1 cellular context compared by ENCODE assay signal in the genomic region with DNA sequence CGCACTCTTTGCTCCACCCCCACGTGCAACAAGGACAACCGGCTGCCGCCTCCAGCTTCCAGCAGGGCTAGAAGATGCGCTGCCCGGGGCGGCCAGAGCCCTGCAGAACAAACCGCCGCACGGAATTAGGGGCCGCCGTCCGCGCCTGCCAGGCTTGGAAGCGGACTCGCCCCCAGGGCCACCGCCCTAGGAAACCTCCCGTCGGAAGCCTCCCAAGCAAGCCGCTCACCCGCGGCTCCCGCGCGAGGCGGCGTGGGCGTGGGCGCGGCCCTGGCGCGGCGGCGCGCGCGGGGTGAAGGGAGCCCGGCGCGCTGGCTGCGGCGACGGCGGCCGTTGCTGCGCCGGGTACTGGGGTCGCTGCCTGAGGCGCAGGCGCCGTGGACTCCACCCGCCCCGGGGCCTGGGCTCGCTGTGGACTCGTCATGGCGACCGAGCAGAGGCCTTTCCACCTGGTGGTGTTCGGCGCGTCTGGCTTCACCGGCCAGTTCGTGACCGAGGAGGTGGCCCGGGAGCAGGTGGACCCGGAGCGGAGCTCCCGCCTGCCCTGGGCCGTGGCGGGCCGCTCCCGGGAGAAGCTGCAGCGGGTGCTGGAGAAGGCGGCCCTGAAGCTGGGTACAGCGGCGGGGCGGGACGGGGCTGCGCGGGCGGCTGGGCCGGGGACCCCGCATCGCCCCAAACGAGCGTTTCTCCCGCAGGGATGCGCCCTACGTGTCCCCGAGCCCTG.
TF ChIP-seq lines count a peak whose summit lies in the region.

A gene with protein sequence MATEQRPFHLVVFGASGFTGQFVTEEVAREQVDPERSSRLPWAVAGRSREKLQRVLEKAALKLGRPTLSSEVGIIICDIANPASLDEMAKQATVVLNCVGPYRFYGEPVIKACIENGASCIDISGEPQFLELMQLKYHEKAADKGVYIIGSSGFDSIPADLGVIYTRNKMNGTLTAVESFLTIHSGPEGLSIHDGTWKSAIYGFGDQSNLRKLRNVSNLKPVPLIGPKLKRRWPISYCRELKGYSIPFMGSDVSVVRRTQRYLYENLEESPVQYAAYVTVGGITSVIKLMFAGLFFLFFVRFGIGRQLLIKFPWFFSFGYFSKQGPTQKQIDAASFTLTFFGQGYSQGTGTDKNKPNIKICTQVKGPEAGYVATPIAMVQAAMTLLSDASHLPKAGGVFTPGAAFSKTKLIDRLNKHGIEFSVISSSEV (plus strand): TSS at position 409 of the 724 bp plus-strand sequence. CDS start 14 bp downstream, at position 423.

TF ChIP-seq in HepG2, 621 proteins besides CTCF, POLR2A, EP300 and RAD21 (continued from another document and continues in another):
- TF ChIP-seq ZNF431 (CRISPR knock-in tag; IDR thresholded peaks at IDR 0.05; ENCODE audit: borderline replicate concordance, low read depth) (peak; percentile 55; the same call in 1 of the 2 replicates), CC2D1A (CRISPR knock-in tag; IDR thresholded peaks at IDR 0.05) (no peak), YY1 (IDR thresholded peaks at IDR 0.05; ENCODE audit: insufficient read depth, insufficient replicate concordance, low read depth, low read length) (peak; percentile 89), RFXAP (CRISPR knock-in tag; IDR thresholded peaks at IDR 0.05; ENCODE audit: borderline replicate concordance) (peak; percentile 23; the same call in 1 of the 2 replicates), LCORL (IDR thresholded peaks at IDR 0.05) (no peak), LCORL (CRISPR knock-in tag; IDR thresholded peaks at IDR 0.05) (peak; percentile 32; the same call in 1 of the 2 replicates), RELA (CRISPR knock-in tag; IDR thresholded peaks at IDR 0.05) (no peak), ZSCAN30 (CRISPR knock-in tag; IDR thresholded peaks at IDR 0.05) (no peak), FOXK1 (CRISPR knock-in tag; IDR thresholded peaks at IDR 0.05; ENCODE audit: borderline replicate concordance, low read depth) (peak; percentile 31; the same call in 1 of the 2 replicates), FOXA1 (IDR thresholded peaks at IDR 0.05) (no peak), FOXA1 (CRISPR knock-in tag; IDR thresholded peaks at IDR 0.05) (no peak), SP2 (CRISPR knock-in tag; IDR thresholded peaks at IDR 0.05) (no peak), THAP11 (CRISPR knock-in tag; IDR thresholded peaks at IDR 0.05) (peak; percentile 43; the same call in 1 of the 2 replicates), MEF2D (CRISPR knock-in tag; IDR thresholded peaks at IDR 0.05) (peak; percentile 47; the same call in 1 of the 2 replicates), JUND (CRISPR knock-in tag; IDR thresholded peaks at IDR 0.05) (no peak), ZNF777 (CRISPR knock-in tag; IDR thresholded peaks at IDR 0.05) (peak; percentile 84), KAT8 (CRISPR knock-in tag; IDR thresholded peaks at IDR 0.05) (peak; percentile 65), STAG1 (CRISPR knock-in tag; IDR thresholded peaks at IDR 0.05) (no peak; the same call in 1 of the 2 replicates), TCF7 (IDR thresholded peaks at IDR 0.05; ENCODE audit: low read depth) (no peak), CENPX (CRISPR knock-in tag; IDR thresholded peaks at IDR 0.05) (no peak), ZNF460 (CRISPR knock-in tag; IDR thresholded peaks at IDR 0.05; ENCODE audit: borderline replicate concordance) (no peak), SOX6 (IDR thresholded peaks at IDR 0.05) (no peak), SOX6 (CRISPR knock-in tag; IDR thresholded peaks at IDR 0.05) (peak; percentile 56), ZNF44 (CRISPR knock-in tag; IDR thresholded peaks at IDR 0.05) (peak; percentile 61; the same call in 1 of the 2 replicates), ONECUT2 (CRISPR knock-in tag; IDR thresholded peaks at IDR 0.05) (0 out of 2 replicates have a peak, but pooled peaks have one; percentile 36), DPF2 (CRISPR knock-in tag; IDR thresholded peaks at IDR 0.05; ENCODE audit: borderline replicate concordance, low read depth) (no peak), SPEN (CRISPR knock-in tag; IDR thresholded peaks at IDR 0.05; ENCODE audit: low read depth) (peak; percentile 55; the same call in 1 of the 2 replicates), ZFP90 (CRISPR knock-in tag; IDR thresholded peaks at IDR 0.05; ENCODE audit: borderline replicate concordance) (peak; percentile 62), MED13 (CRISPR knock-in tag; IDR thresholded peaks at IDR 0.05) (peak; percentile 41; the same call in 1 of the 2 replicates), ZNF567 (CRISPR knock-in tag; IDR thresholded peaks at IDR 0.05; ENCODE audit: borderline replicate concordance) (no peak), ZKSCAN5 (CRISPR knock-in tag; IDR thresholded peaks at IDR 0.05) (no peak), HOXA5 (CRISPR knock-in tag; IDR thresholded peaks at IDR 0.05) (peak; percentile 70; the same call in 1 of the 2 replicates), ZNF547 (CRISPR knock-in tag; IDR thresholded peaks at IDR 0.05) (peak; percentile 84; the same call in 1 of the 2 replicates), PITX1 (CRISPR knock-in tag; IDR thresholded peaks at IDR 0.05) (no peak), GTF3A (CRISPR knock-in tag; conservative IDR thresholded peaks at IDR 0.05) (no peak), HES4 (CRISPR knock-in tag; IDR thresholded peaks at IDR 0.05; ENCODE audit: borderline replicate concordance) (peak; percentile 15; the same call in 1 of the 2 replicates), RBAK (CRISPR knock-in tag; IDR thresholded peaks at IDR 0.05) (no peak)
- TF ChIP-seq, protein P1, sequence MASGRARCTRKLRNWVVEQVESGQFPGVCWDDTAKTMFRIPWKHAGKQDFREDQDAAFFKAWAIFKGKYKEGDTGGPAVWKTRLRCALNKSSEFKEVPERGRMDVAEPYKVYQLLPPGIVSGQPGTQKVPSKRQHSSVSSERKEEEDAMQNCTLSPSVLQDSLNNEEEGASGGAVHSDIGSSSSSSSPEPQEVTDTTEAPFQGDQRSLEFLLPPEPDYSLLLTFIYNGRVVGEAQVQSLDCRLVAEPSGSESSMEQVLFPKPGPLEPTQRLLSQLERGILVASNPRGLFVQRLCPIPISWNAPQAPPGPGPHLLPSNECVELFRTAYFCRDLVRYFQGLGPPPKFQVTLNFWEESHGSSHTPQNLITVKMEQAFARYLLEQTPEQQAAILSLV (CRISPR knock-in tag; IDR thresholded peaks at IDR 0.05; ENCODE audit: borderline replicate concordance) = no peak; the same call in 1 of the 2 replicates
- TF ChIP-seq, protein P2, sequence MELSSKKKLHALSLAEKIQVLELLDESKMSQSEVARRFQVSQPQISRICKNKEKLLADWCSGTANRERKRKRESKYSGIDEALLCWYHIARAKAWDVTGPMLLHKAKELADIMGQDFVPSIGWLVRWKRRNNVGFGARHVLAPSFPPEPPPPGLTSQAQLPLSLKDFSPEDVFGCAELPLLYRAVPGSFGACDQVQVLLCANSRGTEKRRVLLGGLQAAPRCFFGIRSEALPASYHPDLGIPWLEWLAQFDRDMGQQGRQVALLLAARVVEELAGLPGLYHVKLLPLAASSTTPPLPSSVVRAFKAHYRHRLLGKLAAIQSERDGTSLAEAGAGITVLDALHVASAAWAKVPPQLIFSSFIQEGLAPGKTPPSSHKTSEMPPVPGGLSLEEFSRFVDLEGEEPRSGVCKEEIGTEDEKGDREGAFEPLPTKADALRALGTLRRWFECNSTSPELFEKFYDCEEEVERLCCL (CRISPR knock-in tag; IDR thresholded peaks at IDR 0.05; ENCODE audit: borderline replicate concordance) = peak; percentile 89; the same call in 1 of the 2 replicates
- TF ChIP-seq, protein P3, sequence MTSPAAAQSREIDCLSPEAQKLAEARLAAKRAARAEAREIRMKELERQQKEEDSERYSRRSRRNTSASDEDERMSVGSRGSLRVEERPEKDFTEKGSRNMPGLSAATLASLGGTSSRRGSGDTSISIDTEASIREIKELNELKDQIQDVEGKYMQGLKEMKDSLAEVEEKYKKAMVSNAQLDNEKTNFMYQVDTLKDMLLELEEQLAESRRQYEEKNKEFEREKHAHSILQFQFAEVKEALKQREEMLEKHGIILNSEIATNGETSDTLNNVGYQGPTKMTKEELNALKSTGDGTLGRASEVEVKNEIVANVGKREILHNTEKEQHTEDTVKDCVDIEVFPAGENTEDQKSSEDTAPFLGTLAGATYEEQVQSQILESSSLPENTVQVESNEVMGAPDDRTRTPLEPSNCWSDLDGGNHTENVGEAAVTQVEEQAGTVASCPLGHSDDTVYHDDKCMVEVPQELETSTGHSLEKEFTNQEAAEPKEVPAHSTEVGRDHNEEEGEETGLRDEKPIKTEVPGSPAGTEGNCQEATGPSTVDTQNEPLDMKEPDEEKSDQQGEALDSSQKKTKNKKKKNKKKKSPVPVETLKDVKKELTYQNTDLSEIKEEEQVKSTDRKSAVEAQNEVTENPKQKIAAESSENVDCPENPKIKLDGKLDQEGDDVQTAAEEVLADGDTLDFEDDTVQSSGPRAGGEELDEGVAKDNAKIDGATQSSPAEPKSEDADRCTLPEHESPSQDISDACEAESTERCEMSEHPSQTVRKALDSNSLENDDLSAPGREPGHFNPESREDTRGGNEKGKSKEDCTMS (CRISPR knock-in tag; conservative IDR thresholded peaks at IDR 0.05) = no peak
- TF ChIP-seq, protein P4, sequence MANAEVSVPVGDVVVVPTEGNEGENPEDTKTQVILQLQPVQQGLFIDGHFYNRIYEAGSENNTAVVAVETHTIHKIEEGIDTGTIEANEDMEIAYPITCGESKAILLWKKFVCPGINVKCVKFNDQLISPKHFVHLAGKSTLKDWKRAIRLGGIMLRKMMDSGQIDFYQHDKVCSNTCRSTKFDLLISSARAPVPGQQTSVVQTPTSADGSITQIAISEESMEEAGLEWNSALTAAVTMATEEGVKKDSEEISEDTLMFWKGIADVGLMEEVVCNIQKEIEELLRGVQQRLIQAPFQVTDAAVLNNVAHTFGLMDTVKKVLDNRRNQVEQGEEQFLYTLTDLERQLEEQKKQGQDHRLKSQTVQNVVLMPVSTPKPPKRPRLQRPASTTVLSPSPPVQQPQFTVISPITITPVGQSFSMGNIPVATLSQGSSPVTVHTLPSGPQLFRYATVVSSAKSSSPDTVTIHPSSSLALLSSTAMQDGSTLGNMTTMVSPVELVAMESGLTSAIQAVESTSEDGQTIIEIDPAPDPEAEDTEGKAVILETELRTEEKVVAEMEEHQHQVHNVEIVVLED (CRISPR knock-in tag; IDR thresholded peaks at IDR 0.05; ENCODE audit: borderline replicate concordance) = peak; percentile 32; the same call in 1 of the 2 replicates
- TF ChIP-seq, protein P5, sequence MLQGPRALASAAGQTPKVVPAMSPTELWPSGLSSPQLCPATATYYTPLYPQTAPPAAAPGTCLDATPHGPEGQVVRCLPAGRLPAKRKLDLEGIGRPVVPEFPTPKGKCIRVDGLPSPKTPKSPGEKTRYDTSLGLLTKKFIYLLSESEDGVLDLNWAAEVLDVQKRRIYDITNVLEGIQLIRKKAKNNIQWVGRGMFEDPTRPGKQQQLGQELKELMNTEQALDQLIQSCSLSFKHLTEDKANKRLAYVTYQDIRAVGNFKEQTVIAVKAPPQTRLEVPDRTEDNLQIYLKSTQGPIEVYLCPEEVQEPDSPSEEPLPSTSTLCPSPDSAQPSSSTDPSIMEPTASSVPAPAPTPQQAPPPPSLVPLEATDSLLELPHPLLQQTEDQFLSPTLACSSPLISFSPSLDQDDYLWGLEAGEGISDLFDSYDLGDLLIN (CRISPR knock-in tag; IDR thresholded peaks at IDR 0.05; ENCODE audit: borderline replicate concordance) = peak; percentile 53; the same call in 1 of the 2 replicates
- TF ChIP-seq, protein P6, sequence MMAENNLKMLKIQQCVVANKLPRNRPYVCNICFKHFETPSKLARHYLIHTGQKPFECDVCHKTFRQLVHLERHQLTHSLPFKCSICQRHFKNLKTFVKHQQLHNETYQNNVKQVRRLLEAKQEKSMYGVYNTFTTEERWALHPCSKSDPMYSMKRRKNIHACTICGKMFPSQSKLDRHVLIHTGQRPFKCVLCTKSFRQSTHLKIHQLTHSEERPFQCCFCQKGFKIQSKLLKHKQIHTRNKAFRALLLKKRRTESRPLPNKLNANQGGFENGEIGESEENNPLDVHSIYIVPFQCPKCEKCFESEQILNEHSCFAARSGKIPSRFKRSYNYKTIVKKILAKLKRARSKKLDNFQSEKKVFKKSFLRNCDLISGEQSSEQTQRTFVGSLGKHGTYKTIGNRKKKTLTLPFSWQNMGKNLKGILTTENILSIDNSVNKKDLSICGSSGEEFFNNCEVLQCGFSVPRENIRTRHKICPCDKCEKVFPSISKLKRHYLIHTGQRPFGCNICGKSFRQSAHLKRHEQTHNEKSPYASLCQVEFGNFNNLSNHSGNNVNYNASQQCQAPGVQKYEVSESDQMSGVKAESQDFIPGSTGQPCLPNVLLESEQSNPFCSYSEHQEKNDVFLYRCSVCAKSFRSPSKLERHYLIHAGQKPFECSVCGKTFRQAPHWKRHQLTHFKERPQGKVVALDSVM (CRISPR knock-in tag; IDR thresholded peaks at IDR 0.05) = peak; percentile 50; the same call in 1 of the 2 replicates
- TF ChIP-seq, protein P7, sequence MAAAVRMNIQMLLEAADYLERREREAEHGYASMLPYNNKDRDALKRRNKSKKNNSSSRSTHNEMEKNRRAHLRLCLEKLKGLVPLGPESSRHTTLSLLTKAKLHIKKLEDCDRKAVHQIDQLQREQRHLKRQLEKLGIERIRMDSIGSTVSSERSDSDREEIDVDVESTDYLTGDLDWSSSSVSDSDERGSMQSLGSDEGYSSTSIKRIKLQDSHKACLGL (CRISPR knock-in tag; IDR thresholded peaks at IDR 0.05) = peak; percentile 83
- TF ChIP-seq, protein P8, sequence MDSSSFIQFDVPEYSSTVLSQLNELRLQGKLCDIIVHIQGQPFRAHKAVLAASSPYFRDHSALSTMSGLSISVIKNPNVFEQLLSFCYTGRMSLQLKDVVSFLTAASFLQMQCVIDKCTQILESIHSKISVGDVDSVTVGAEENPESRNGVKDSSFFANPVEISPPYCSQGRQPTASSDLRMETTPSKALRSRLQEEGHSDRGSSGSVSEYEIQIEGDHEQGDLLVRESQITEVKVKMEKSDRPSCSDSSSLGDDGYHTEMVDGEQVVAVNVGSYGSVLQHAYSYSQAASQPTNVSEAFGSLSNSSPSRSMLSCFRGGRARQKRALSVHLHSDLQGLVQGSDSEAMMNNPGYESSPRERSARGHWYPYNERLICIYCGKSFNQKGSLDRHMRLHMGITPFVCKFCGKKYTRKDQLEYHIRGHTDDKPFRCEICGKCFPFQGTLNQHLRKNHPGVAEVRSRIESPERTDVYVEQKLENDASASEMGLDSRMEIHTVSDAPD (CRISPR knock-in tag; IDR thresholded peaks at IDR 0.05) = peak; percentile 61; the same call in 1 of the 2 replicates
- TF ChIP-seq, protein P9, sequence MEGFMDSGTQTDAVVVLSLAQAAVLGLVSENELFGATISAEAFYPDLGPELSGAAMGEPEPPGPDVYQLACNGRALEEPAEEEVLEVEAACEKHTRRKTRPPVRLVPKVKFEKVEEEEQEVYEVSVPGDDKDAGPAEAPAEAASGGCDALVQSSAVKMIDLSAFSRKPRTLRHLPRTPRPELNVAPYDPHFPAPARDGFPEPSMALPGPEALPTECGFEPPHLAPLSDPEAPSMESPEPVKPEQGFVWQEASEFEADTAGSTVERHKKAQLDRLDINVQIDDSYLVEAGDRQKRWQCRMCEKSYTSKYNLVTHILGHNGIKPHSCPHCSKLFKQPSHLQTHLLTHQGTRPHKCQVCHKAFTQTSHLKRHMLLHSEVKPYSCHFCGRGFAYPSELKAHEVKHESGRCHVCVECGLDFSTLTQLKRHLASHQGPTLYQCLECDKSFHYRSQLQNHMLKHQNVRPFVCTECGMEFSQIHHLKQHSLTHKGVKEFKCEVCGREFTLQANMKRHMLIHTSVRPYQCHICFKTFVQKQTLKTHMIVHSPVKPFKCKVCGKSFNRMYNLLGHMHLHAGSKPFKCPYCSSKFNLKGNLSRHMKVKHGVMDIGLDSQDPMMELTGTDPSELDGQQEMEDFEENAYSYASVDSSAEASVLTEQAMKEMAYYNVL (CRISPR knock-in tag; IDR thresholded peaks at IDR 0.05; ENCODE audit: borderline replicate concordance) = 0 out of 2 replicates have a peak, but pooled peaks have one; percentile 32
